10 cellular contexts compared by ENCODE assay signal in the genomic region with DNA sequence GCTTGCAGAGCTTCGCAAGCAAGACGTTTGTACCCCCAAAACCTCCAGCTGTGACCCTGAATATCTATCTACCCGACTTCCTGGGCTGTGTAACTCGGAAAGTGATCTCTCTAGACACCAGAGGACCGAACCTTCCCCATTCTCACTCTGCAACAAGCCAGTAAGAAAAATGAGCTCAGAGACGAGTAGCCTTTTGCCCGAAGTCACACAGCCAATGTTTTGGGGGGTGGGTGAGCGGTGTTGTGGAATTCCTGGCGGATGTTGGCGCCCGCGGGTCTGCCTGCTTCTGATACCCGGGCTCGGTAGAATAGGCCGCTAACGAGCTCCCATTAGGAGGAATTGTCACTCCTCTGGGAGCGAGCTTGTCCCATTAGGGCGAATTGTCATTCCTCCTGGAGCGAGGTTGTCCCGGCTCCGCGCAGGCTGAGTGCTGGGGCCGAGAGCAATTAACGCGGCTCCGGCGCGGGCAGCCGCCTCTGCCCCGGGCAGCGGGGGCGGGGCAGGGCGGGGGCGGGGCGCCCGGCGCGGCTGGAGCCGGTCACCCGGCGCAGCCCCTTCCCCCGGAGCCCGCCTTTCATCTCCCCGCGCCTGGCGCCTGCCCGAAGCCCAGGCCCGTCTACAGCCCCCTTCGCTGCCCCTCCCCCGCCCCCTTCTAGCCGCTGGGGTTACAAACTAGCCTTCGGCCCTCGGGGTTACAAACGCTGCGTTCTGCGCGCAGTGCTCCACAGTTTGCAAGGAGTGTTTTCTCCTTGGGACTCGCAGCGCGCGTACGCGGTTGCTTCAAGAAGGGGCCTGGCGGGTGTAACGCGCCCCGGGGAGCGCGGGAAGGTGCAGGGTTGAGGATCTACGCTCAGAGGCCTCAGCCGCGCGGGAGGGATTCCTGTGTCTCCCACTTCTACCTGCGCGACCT. TPM values are rescaled to one million over a fixed set of nuclear protein-coding genes. Genes with fewer than 3 reads are reported as not detected.
DNase-seq lines count a peak whose midpoint lies in the region; ATAC-seq and TF ChIP-seq lines count a peak whose summit lies in the region.
"Had no signal": no experiment of that assay in that cellular context is flagged by ENCODE, and none has a peak within 500 bp of the region (broad histone marks: within the 10 kb centered on the region; RNA-seq: fewer than 3 reads in every experiment).

No MANE protein-coding gene starts in this region.

- TF ChIP-seq POLR2A in stomach (IDR thresholded peaks at IDR 0.05): no peak

- no peak overlapping the region for H3K9ac ChIP-seq in iPS-20b (ENCODE audit: low read depth, low read length)

- H3K27me3 ChIP-seq in iPS-20b (ENCODE audit: insufficient read depth, low read length): peaks cover 95% of the 10 kb centered on the region
- peaks cover 5 to 100% (median 88%) of the 10 kb centered on the region in 3 donors for H3K27me3 ChIP-seq in stomach

- POLR2A ChIA-PET in WTC11 (lab: Charles Lee): interaction anchor here (1.5 kb wide), 1 partner anchor 11 kb away, joined by 5 read pairs; no protein-coding TSS in a partner anchor

- H3K4me3 ChIP-seq in iPS-20b (ENCODE audit: low read length) (peak overlapping the region; percentile 63), stomach (peak overlapping the region; percentile 7 to 41 (median 27))

- H3K27me3 Mint-ChIP-seq in WTC11 (ENCODE audit: low read depth): peaks cover 97% of the 10 kb centered on the region

- H3K9me3 ChIP-seq in iPS-20b (ENCODE audit: insufficient read depth, low read depth, low read length) (no peaks in the 10 kb centered on the region), stomach (no peaks in the 10 kb centered on the region)

- 2 to 5% (median 4%) methylated on average over 32 to 75 of the region's 75 CpGs for WGBS in stomach, 5 donors

- H3K9me3 Mint-ChIP-seq in WTC11: no peaks in the 10 kb centered on the region

- intact Hi-C loops in stomach (cut with DNase I; ENCODE audit: low total_unique reads): no loop called here

- H3K4me1 Mint-ChIP-seq in WTC11: peaks cover 52% of the 10 kb centered on the region

- ATAC-seq in WTC11: peak; percentile 33
- no peak for ATAC-seq in HG02981 (IDR thresholded peaks at IDR 0.05; ENCODE audit: unreplicated experiment)
- ATAC-seq: stimulated activated naive CD8-positive, alpha-beta T cell treated with anti-CD3 and anti-CD28 coated beads, Interleukin-15, Interleukin-2, amounts not matched to agents 100 U/mL and 50 U/mL, for 24 hours had no signal

- H3K27ac ChIP-seq in iPS-20b (ENCODE audit: low read length): no peak overlapping the region
- no peak overlapping the region for H3K27ac ChIP-seq in stomach

- DNase-seq in NCI-H82 (lab: John Stamatoyannopoulos, UW) (peak; percentile 58), NCI-H82 treated with DMSO at 0.1 percent for 48 hours (lab: John Stamatoyannopoulos, UW; ENCODE audit: unreplicated experiment) (no peak), WTC11 (ENCODE audit: low spot score) (peak; percentile 76), stomach (no peak), GF-D8 (lab: John Stamatoyannopoulos, UW) (no peak), NCI-H187 treated with DMSO at 0.1 percent for 48 hours (lab: John Stamatoyannopoulos, UW) (no peak)
- DNase-seq: stimulated activated naive CD8-positive, alpha-beta T cell treated with anti-CD3 and anti-CD28 coated beads, Interleukin-15, Interleukin-2, amounts not matched to agents 100 U/mL and 50 U/mL, for 24 hours had no signal

- H3K36me3 Mint-ChIP-seq in WTC11: no peaks in the 10 kb centered on the region

- TF ChIP-seq CTCF in WTC11 (IDR thresholded peaks at IDR 0.05) (no peak), stomach (IDR thresholded peaks at IDR 0.05) (no peak)

- H3K4me3 Mint-ChIP-seq in WTC11: peak overlapping the region; percentile 69
- H3K4me3 Mint-ChIP-seq: T-helper 1 cell treated with Interleukin-12 subunit alpha and Interleukin-12 subunit beta and Interleukin-4 antibody, amounts not matched to agents 30 μg/mL and 1 μg/mL, for 36 hours had no signal

- H3K36me3 ChIP-seq in iPS-20b (ENCODE audit: insufficient read depth, low read depth, low read length): no peaks in the 10 kb centered on the region
- H3K36me3 ChIP-seq in stomach: no peaks in the 10 kb centered on the region

- no peak overlapping the region for H3K27ac Mint-ChIP-seq in WTC11
- H3K27ac Mint-ChIP-seq: T-helper 1 cell treated with Interleukin-12 subunit alpha and Interleukin-12 subunit beta and Interleukin-4 antibody, amounts not matched to agents 30 μg/mL and 1 μg/mL, for 36 hours had no signal

- no peak for TF ChIP-seq EP300 in stomach (IDR thresholded peaks at IDR 0.05)

- H3K4me1 ChIP-seq in iPS-20b (ENCODE audit: insufficient read depth, low read length) (peaks cover 21% of the 10 kb centered on the region), stomach (peaks cover 16 to 47% (median 38%) of the 10 kb centered on the region in 4 donors)

- CTCF ChIA-PET in WTC11 (lab: Charles Lee): interaction anchor here (0.5 to 2.9 kb wide), 14 partner anchors 11 to 311 kb away, joined by 3 to 26 read pairs (median 4); no protein-coding TSS in a partner anchor

TF ChIP-seq in WTC11, 78 proteins besides CTCF, POLR2A, EP300 and RAD21:
- no peak for TF ChIP-seq NFE2L1 (CRISPR knock-in tag; IDR thresholded peaks at IDR 0.05)
- no peak for TF ChIP-seq ZNF219 (CRISPR knock-in tag; IDR thresholded peaks at IDR 0.05; ENCODE audit: borderline replicate concordance)
- TF ChIP-seq MXD4 (CRISPR knock-in tag; IDR thresholded peaks at IDR 0.05; ENCODE audit: borderline replicate concordance): no peak
- no peak for TF ChIP-seq CREM (CRISPR knock-in tag; IDR thresholded peaks at IDR 0.05)
- TF ChIP-seq, protein P1, sequence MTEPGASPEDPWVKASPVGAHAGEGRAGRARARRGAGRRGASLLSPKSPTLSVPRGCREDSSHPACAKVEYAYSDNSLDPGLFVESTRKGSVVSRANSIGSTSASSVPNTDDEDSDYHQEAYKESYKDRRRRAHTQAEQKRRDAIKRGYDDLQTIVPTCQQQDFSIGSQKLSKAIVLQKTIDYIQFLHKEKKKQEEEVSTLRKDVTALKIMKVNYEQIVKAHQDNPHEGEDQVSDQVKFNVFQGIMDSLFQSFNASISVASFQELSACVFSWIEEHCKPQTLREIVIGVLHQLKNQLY (CRISPR knock-in tag; IDR thresholded peaks at IDR 0.05): no peak
- TF ChIP-seq, protein P2, sequence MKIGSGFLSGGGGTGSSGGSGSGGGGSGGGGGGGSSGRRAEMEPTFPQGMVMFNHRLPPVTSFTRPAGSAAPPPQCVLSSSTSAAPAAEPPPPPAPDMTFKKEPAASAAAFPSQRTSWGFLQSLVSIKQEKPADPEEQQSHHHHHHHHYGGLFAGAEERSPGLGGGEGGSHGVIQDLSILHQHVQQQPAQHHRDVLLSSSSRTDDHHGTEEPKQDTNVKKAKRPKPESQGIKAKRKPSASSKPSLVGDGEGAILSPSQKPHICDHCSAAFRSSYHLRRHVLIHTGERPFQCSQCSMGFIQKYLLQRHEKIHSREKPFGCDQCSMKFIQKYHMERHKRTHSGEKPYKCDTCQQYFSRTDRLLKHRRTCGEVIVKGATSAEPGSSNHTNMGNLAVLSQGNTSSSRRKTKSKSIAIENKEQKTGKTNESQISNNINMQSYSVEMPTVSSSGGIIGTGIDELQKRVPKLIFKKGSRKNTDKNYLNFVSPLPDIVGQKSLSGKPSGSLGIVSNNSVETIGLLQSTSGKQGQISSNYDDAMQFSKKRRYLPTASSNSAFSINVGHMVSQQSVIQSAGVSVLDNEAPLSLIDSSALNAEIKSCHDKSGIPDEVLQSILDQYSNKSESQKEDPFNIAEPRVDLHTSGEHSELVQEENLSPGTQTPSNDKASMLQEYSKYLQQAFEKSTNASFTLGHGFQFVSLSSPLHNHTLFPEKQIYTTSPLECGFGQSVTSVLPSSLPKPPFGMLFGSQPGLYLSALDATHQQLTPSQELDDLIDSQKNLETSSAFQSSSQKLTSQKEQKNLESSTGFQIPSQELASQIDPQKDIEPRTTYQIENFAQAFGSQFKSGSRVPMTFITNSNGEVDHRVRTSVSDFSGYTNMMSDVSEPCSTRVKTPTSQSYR (CRISPR knock-in tag; IDR thresholded peaks at IDR 0.05): no peak
- TF ChIP-seq, protein P3, sequence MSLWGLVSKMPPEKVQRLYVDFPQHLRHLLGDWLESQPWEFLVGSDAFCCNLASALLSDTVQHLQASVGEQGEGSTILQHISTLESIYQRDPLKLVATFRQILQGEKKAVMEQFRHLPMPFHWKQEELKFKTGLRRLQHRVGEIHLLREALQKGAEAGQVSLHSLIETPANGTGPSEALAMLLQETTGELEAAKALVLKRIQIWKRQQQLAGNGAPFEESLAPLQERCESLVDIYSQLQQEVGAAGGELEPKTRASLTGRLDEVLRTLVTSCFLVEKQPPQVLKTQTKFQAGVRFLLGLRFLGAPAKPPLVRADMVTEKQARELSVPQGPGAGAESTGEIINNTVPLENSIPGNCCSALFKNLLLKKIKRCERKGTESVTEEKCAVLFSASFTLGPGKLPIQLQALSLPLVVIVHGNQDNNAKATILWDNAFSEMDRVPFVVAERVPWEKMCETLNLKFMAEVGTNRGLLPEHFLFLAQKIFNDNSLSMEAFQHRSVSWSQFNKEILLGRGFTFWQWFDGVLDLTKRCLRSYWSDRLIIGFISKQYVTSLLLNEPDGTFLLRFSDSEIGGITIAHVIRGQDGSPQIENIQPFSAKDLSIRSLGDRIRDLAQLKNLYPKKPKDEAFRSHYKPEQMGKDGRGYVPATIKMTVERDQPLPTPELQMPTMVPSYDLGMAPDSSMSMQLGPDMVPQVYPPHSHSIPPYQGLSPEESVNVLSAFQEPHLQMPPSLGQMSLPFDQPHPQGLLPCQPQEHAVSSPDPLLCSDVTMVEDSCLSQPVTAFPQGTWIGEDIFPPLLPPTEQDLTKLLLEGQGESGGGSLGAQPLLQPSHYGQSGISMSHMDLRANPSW (CRISPR knock-in tag; conservative IDR thresholded peaks at IDR 0.05; ENCODE audit: low read depth): no peak
- peak; percentile 85 for TF ChIP-seq GTF2I (CRISPR knock-in tag; conservative IDR thresholded peaks at IDR 0.05)

RNA-seq across cellular contexts. Expression of a gene that starts 3.5 kb away (rescaled TPM):
- total RNA-seq in WTC11 (2021): 0.73 to 0.94 TPM (median 0.83 TPM) in 3 replicates
- 1 to 10 TPM in 2 of 5 donors, under 1 TPM in 1, not detected in 2; 0.18 to 6.5 (median 4.0) TPM for total RNA-seq in stomach
- 1 to 10 TPM; 1.0 to 1.5 (median 1.3) TPM for polyA plus RNA-seq in stomach

Comparison
In these comparisons a context has a peak if more than half of its experiments do, and no peak if none do; other contexts are left out.
1. DNase-seq: peak in NCI-H82 (single experiment) and WTC11 (single experiment); none in NCI-H82 treated with DMSO at 0.1 percent for 48 hours (single experiment), stomach (single experiment), GF-D8 (single experiment) and NCI-H187 treated with DMSO at 0.1 percent for 48 hours (single experiment).